1 cellular context compared by ENCODE assay signal in the genomic region with DNA sequence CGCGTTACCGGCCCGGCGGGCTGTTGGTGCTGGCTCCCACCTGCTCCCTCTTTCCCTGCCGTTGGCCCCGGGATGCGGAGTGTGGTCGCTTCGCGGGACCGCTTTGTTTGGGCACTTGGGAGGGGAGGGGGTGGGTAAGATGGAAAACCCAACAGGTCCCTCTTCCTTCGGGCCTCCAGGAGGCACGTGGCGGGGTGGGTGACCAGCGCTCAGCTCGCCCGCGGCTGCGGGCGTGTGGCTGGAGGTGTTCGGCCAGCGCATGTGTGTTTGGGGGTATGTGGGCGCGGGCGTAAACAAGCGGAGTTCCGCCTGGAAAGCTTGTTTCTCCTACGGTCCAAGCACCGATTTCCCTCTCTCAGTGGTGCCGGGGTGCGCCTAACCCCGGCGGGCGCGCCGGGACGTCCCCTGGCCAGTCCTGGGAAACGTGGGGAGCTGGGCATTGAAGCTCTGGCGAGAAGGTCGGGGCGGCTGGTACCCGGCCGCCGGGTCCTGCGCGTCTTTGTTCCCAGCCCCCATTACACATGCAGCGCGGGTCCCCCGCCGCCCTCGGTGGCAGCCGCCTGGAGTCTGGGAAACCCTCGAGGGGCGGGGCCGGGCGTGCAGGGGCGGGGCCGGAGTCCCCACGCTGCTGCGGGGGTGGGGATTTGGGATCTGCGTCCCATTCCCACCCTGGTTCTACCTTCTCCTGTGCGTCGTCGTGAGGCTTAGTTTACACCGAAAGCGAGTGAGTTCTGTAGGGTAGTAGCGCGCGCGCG.
A peak's percentile ranks its signal among the peaks of the same experiment; 100 is the strongest.
TF ChIP-seq lines count a peak whose summit lies in the region.

No MANE protein-coding gene starts in this region.

TF ChIP-seq in HEK293, 187 proteins besides CTCF, POLR2A, EP300 and RAD21 (continued from another document and continues in another):
- TF ChIP-seq, protein P1, sequence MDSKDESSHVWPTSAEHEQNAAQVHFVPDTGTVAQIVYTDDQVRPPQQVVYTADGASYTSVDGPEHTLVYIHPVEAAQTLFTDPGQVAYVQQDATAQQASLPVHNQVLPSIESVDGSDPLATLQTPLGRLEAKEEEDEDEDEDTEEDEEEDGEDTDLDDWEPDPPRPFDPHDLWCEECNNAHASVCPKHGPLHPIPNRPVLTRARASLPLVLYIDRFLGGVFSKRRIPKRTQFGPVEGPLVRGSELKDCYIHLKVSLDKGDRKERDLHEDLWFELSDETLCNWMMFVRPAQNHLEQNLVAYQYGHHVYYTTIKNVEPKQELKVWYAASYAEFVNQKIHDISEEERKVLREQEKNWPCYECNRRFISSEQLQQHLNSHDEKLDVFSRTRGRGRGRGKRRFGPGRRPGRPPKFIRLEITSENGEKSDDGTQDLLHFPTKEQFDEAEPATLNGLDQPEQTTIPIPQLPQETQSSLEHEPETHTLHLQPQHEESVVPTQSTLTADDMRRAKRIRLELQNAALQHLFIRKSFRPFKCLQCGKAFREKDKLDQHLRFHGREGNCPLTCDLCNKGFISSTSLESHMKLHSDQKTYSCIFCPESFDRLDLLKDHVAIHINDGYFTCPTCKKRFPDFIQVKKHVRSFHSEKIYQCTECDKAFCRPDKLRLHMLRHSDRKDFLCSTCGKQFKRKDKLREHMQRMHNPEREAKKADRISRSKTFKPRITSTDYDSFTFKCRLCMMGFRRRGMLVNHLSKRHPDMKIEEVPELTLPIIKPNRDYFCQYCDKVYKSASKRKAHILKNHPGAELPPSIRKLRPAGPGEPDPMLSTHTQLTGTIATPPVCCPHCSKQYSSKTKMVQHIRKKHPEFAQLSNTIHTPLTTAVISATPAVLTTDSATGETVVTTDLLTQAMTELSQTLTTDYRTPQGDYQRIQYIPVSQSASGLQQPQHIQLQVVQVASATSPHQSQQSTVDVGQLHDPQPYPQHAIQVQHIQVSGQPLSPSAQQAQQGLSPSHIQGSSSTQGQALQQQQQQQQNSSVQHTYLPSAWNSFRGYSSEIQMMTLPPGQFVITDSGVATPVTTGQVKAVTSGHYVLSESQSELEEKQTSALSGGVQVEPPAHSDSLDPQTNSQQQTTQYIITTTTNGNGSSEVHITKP (tag by site-specific recombination; IDR thresholded peaks at IDR 0.05) = peak; percentile 84
- no peak for TF ChIP-seq ZBTB21 (tag by site-specific recombination; IDR thresholded peaks at IDR 0.05)
- TF ChIP-seq ZNF768 (tag by site-specific recombination; IDR thresholded peaks at IDR 0.05) = no peak
- no peak for TF ChIP-seq ZNF791 (tag by site-specific recombination; IDR thresholded peaks at IDR 0.05)
- TF ChIP-seq GLIS2 (tag by site-specific recombination; IDR thresholded peaks at IDR 0.05) = peak; percentile 31
- no peak; the same call in 1 of the 2 replicates for TF ChIP-seq ZNF76 (tag by site-specific recombination; IDR thresholded peaks at IDR 0.05; ENCODE audit: borderline replicate concordance, low read depth)
- 0 out of 2 replicates have a peak, but pooled peaks have one; percentile 25 for TF ChIP-seq MZF1 (tag by site-specific recombination; IDR thresholded peaks at IDR 0.05; ENCODE audit: borderline replicate concordance)
- no peak for TF ChIP-seq ZNF626 (tag by site-specific recombination; IDR thresholded peaks at IDR 0.05)
- TF ChIP-seq, protein P2, sequence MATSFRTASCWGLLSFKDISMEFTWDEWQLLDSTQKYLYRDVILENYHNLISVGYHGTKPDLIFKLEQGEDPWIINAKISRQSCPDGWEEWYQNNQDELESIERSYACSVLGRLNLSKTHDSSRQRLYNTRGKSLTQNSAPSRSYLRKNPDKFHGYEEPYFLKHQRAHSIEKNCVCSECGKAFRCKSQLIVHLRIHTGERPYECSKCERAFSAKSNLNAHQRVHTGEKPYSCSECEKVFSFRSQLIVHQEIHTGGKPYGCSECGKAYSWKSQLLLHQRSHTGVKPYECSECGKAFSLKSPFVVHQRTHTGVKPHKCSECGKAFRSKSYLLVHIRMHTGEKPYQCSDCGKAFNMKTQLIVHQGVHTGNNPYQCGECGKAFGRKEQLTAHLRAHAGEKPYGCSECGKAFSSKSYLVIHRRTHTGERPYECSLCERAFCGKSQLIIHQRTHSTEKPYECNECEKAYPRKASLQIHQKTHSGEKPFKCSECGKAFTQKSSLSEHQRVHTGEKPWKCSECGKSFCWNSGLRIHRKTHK (tag by site-specific recombination; IDR thresholded peaks at IDR 0.05) = no peak
- no peak for TF ChIP-seq ZNF140 (tag by site-specific recombination; IDR thresholded peaks at IDR 0.05)
- peak; percentile 56 for TF ChIP-seq SP3 (tag by site-specific recombination; IDR thresholded peaks at IDR 0.05)
- TF ChIP-seq ZSCAN16 (tag by site-specific recombination; IDR thresholded peaks at IDR 0.05) = peak; percentile 94
- peak; percentile 35; the same call in 1 of the 2 replicates for TF ChIP-seq KLF1 (tag by site-specific recombination; IDR thresholded peaks at IDR 0.05)
- TF ChIP-seq SP7 (tag by site-specific recombination; IDR thresholded peaks at IDR 0.05) = peak; percentile 29; the same call in 1 of the 2 replicates
- TF ChIP-seq HOXA7 (CRISPR knock-in tag; IDR thresholded peaks at IDR 0.05; ENCODE audit: borderline replicate concordance) = no peak
- TF ChIP-seq ZNF610 (tag by site-specific recombination; IDR thresholded peaks at IDR 0.05; ENCODE audit: borderline replicate concordance) = no peak
- TF ChIP-seq SCRT2 (tag by site-specific recombination; IDR thresholded peaks at IDR 0.05) = peak; percentile 95
- TF ChIP-seq ZNF48 (tag by site-specific recombination; IDR thresholded peaks at IDR 0.05) = no peak
- TF ChIP-seq, protein P3, sequence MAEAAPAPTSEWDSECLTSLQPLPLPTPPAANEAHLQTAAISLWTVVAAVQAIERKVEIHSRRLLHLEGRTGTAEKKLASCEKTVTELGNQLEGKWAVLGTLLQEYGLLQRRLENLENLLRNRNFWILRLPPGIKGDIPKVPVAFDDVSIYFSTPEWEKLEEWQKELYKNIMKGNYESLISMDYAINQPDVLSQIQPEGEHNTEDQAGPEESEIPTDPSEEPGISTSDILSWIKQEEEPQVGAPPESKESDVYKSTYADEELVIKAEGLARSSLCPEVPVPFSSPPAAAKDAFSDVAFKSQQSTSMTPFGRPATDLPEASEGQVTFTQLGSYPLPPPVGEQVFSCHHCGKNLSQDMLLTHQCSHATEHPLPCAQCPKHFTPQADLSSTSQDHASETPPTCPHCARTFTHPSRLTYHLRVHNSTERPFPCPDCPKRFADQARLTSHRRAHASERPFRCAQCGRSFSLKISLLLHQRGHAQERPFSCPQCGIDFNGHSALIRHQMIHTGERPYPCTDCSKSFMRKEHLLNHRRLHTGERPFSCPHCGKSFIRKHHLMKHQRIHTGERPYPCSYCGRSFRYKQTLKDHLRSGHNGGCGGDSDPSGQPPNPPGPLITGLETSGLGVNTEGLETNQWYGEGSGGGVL (tag by site-specific recombination; IDR thresholded peaks at IDR 0.05) = 0 out of 2 replicates have a peak, but pooled peaks have one; percentile 10
- TF ChIP-seq ZNF114 (tag by site-specific recombination; IDR thresholded peaks at IDR 0.05) = no peak
- TF ChIP-seq ZFHX2 (tag by site-specific recombination; conservative IDR thresholded peaks at IDR 0.05) = peak; percentile 78
- peak; percentile 83 for TF ChIP-seq KLF10 (tag by site-specific recombination; IDR thresholded peaks at IDR 0.05)
- TF ChIP-seq KLF8 (tag by site-specific recombination; IDR thresholded peaks at IDR 0.05) = peak; percentile 46; the same call in 1 of the 2 replicates
- TF ChIP-seq ZNF660 (tag by site-specific recombination; IDR thresholded peaks at IDR 0.05) = no peak
- no peak for TF ChIP-seq ZBTB7A (tag by site-specific recombination; IDR thresholded peaks at IDR 0.05; ENCODE audit: low read depth)
- TF ChIP-seq YY2 (tag by site-specific recombination; IDR thresholded peaks at IDR 0.05) = no peak
- TF ChIP-seq ZNF341 (tag by site-specific recombination; IDR thresholded peaks at IDR 0.05; ENCODE audit: low read depth) = peak; percentile 88
- TF ChIP-seq, protein P4, sequence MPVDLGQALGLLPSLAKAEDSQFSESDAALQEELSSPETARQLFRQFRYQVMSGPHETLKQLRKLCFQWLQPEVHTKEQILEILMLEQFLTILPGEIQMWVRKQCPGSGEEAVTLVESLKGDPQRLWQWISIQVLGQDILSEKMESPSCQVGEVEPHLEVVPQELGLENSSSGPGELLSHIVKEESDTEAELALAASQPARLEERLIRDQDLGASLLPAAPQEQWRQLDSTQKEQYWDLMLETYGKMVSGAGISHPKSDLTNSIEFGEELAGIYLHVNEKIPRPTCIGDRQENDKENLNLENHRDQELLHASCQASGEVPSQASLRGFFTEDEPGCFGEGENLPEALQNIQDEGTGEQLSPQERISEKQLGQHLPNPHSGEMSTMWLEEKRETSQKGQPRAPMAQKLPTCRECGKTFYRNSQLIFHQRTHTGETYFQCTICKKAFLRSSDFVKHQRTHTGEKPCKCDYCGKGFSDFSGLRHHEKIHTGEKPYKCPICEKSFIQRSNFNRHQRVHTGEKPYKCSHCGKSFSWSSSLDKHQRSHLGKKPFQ (tag by site-specific recombination; IDR thresholded peaks at IDR 0.05) = 0 out of 2 replicates have a peak, but pooled peaks have one; percentile 28
- TF ChIP-seq, protein P5, sequence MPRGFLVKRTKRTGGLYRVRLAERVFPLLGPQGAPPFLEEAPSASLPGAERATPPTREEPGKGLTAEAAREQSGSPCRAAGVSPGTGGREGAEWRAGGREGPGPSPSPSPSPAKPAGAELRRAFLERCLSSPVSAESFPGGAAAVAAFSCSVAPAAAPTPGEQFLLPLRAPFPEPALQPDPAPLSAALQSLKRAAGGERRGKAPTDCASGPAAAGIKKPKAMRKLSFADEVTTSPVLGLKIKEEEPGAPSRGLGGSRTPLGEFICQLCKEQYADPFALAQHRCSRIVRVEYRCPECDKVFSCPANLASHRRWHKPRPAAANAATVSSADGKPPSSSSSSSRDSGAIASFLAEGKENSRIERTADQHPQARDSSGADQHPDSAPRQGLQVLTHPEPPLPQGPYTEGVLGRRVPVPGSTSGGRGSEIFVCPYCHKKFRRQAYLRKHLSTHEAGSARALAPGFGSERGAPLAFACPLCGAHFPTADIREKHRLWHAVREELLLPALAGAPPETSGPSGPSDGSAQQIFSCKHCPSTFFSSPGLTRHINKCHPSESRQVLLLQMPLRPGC (tag by site-specific recombination; IDR thresholded peaks at IDR 0.05) = no peak
- no peak for TF ChIP-seq FEZF1 (tag by site-specific recombination; IDR thresholded peaks at IDR 0.05)
- TF ChIP-seq IKZF3 (tag by site-specific recombination; IDR thresholded peaks at IDR 0.05) = peak; percentile 68; the same call in 1 of the 2 replicates
- no peak for TF ChIP-seq ZNF707 (tag by site-specific recombination; IDR thresholded peaks at IDR 0.05)
- no peak for TF ChIP-seq ZFP37 (tag by site-specific recombination; IDR thresholded peaks at IDR 0.05)
- TF ChIP-seq SP2 (tag by site-specific recombination; IDR thresholded peaks at IDR 0.05) = peak; percentile 70
- 0 out of 2 replicates have a peak, but pooled peaks have one; percentile 48 for TF ChIP-seq ZNF843 (tag by site-specific recombination; IDR thresholded peaks at IDR 0.05)
- TF ChIP-seq, protein P6, sequence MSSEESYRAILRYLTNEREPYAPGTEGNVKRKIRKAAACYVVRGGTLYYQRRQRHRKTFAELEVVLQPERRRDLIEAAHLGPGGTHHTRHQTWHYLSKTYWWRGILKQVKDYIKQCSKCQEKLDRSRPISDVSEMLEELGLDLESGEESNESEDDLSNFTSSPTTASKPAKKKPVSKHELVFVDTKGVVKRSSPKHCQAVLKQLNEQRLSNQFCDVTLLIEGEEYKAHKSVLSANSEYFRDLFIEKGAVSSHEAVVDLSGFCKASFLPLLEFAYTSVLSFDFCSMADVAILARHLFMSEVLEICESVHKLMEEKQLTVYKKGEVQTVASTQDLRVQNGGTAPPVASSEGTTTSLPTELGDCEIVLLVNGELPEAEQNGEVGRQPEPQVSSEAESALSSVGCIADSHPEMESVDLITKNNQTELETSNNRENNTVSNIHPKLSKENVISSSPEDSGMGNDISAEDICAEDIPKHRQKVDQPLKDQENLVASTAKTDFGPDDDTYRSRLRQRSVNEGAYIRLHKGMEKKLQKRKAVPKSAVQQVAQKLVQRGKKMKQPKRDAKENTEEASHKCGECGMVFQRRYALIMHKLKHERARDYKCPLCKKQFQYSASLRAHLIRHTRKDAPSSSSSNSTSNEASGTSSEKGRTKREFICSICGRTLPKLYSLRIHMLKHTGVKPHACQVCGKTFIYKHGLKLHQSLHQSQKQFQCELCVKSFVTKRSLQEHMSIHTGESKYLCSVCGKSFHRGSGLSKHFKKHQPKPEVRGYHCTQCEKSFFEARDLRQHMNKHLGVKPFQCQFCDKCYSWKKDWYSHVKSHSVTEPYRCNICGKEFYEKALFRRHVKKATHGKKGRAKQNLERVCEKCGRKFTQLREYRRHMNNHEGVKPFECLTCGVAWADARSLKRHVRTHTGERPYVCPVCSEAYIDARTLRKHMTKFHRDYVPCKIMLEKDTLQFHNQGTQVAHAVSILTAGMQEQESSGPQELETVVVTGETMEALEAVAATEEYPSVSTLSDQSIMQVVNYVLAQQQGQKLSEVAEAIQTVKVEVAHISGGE (tag by site-specific recombination; conservative IDR thresholded peaks at IDR 0.05; ENCODE audit: low read depth) = 0 out of 2 replicates have a peak, but pooled peaks have one; percentile 17
- no peak for TF ChIP-seq MYNN (tag by site-specific recombination; IDR thresholded peaks at IDR 0.05; ENCODE audit: borderline replicate concordance)
- 0 out of 2 replicates have a peak, but pooled peaks have one; percentile 45 for TF ChIP-seq SCRT1 (tag by site-specific recombination; IDR thresholded peaks at IDR 0.05; ENCODE audit: borderline replicate concordance)
- TF ChIP-seq ZBTB20 (tag by site-specific recombination; IDR thresholded peaks at IDR 0.05) = peak; percentile 68
- TF ChIP-seq EGR2 (tag by site-specific recombination; IDR thresholded peaks at IDR 0.05; ENCODE audit: low read depth) = peak; percentile 60
- TF ChIP-seq ZNF133 (tag by site-specific recombination; IDR thresholded peaks at IDR 0.05) = no peak
- TF ChIP-seq, protein P7, sequence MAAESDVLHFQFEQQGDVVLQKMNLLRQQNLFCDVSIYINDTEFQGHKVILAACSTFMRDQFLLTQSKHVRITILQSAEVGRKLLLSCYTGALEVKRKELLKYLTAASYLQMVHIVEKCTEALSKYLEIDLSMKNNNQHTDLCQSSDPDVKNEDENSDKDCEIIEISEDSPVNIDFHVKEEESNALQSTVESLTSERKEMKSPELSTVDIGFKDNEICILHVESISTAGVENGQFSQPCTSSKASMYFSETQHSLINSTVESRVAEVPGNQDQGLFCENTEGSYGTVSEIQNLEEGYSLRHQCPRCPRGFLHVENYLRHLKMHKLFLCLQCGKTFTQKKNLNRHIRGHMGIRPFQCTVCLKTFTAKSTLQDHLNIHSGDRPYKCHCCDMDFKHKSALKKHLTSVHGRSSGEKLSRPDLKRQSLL (tag by site-specific recombination; IDR thresholded peaks at IDR 0.05) = no peak
- no peak for TF ChIP-seq ZNF223 (tag by site-specific recombination; IDR thresholded peaks at IDR 0.05)
- peak; percentile 34; the same call in 1 of the 2 replicates for TF ChIP-seq ZBTB8A (tag by site-specific recombination; IDR thresholded peaks at IDR 0.05)
- TF ChIP-seq ZSCAN23 (tag by site-specific recombination; IDR thresholded peaks at IDR 0.05) = no peak
